Comparison of ENCODE assay signal across 2 cellular contexts in genomic region chr19:54883228-54883627, GRCh38.
TF ChIP-seq lines count a peak whose summit lies in the region.

No MANE protein-coding gene starts in this region.

TF ChIP-seq in A549, 52 proteins besides CTCF, POLR2A, EP300 and RAD21:
- no peak for TF ChIP-seq BHLHE40 (IDR thresholded peaks at IDR 0.05; ENCODE audit: low read depth, low read length)
- TF ChIP-seq HOXB13 (CRISPR knock-in tag; IDR thresholded peaks at IDR 0.05; ENCODE audit: low read depth) = no peak
- TF ChIP-seq NFE2L2 (conservative IDR thresholded peaks at IDR 0.05; ENCODE audit: low read length) = no peak
- TF ChIP-seq ZNF302 (CRISPR knock-in tag; IDR thresholded peaks at IDR 0.05) = no peak
- TF ChIP-seq MAFK (IDR thresholded peaks at IDR 0.05; ENCODE audit: partially characterized antibody) = no peak

TF ChIP-seq in H1, 55 proteins besides CTCF, POLR2A, EP300 and RAD21:
- TF ChIP-seq PHF8 (conservative IDR thresholded peaks at IDR 0.05; ENCODE audit: low read depth, low read length) (no peak), CREB1 (IDR thresholded peaks at IDR 0.05) (no peak), KDM4A (IDR thresholded peaks at IDR 0.05; ENCODE audit: low read depth, low read length, severe bottlenecking) (no peak), GABPA (IDR thresholded peaks at IDR 0.05; ENCODE audit: borderline replicate concordance, insufficient read depth, low read length) (no peak), TAF7 (optimal IDR thresholded peaks at IDR 0.05; ENCODE audit: borderline replicate concordance, low read depth, low read length) (no peak), ASH2L (IDR thresholded peaks at IDR 0.05; ENCODE audit: low read length) (no peak), JUND (IDR thresholded peaks at IDR 0.05; ENCODE audit: low read length) (no peak), ZNF274 (IDR thresholded peaks at IDR 0.05; ENCODE audit: borderline replicate concordance, extremely low read depth, low read length) (no peak), BRCA1 (IDR thresholded peaks at IDR 0.05; ENCODE audit: low read depth, low read length) (no peak), FOSL1 (IDR thresholded peaks at IDR 0.05; ENCODE audit: insufficient read depth, low read depth, low read length) (no peak), SP2 (IDR thresholded peaks at IDR 0.05; ENCODE audit: low read length) (no peak), CTBP2 (IDR thresholded peaks at IDR 0.05; ENCODE audit: borderline replicate concordance, insufficient read depth, insufficient read length, low read length) (no peak), CHD7 (IDR thresholded peaks at IDR 0.05; ENCODE audit: insufficient replicate concordance, low read length) (no peak), BCL11A (IDR thresholded peaks at IDR 0.05; ENCODE audit: low read depth in 2 of 2, low read length in 2 of 2) (no peak), JUN (IDR thresholded peaks at IDR 0.05; ENCODE audit: low read depth, low read length) (no peak), HDAC2 (IDR thresholded peaks at IDR 0.05; ENCODE audit: borderline replicate concordance in 1 of 2, low read depth in 2 of 2, low read length in 2 of 2) (no peak), SRF (IDR thresholded peaks at IDR 0.05; ENCODE audit: low read depth, low read length) (no peak), SP1 (IDR thresholded peaks at IDR 0.05; ENCODE audit: low read depth, low read length) (no peak)
